ENCODE assay signal across 9 cellular contexts in the genomic region with DNA sequence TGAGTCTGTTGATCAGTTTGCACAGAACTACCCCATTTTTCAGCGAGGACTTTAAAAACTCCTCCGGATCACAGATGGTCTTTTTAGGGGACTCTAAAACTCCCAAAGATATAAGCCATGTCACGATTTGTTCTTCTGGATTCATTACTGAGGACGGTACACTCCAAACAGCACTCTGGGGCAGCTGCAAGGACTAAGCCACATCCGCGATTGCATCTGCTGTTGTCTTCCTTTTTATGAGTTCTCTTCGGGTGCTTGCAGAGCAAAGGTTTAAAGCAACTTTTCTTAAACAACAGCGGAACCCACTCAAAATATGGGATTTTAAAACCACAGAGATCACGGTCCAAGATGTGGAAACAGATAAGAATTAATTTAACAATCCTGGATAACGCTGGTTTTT. TPM values are rescaled to one million over a fixed set of nuclear protein-coding genes. Genes with fewer than 3 reads are reported as not detected.
DNase-seq lines count a peak whose midpoint lies in the region; ATAC-seq, FAIRE-seq and TF ChIP-seq lines count a peak whose summit lies in the region.
"Had no signal": no experiment of that assay in that cellular context is flagged by ENCODE, and none has a peak within 500 bp of the region (broad histone marks: within the 10 kb centered on the region; RNA-seq: fewer than 3 reads in every experiment).

A gene with protein sequence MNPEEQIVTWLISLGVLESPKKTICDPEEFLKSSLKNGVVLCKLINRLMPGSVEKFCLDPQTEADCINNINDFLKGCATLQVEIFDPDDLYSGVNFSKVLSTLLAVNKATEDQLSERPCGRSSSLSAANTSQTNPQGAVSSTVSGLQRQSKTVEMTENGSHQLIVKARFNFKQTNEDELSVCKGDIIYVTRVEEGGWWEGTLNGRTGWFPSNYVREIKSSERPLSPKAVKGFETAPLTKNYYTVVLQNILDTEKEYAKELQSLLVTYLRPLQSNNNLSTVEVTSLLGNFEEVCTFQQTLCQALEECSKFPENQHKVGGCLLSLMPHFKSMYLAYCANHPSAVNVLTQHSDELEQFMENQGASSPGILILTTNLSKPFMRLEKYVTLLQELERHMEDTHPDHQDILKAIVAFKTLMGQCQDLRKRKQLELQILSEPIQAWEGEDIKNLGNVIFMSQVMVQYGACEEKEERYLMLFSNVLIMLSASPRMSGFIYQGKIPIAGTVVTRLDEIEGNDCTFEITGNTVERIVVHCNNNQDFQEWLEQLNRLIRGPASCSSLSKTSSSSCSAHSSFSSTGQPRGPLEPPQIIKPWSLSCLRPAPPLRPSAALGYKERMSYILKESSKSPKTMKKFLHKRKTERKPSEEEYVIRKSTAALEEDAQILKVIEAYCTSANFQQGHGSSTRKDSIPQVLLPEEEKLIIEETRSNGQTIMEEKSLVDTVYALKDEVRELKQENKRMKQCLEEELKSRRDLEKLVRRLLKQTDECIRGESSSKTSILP (minus strand): TSS at position 195 of the 400 bp plus-strand sequence. CDS start 50 bp downstream, at position 145.

- no peak for TF ChIP-seq POLR2A in uterus (IDR thresholded peaks at IDR 0.05)

- intact Hi-C loops in kidney (cut with DNase I) (no loop called here), uterus (cut with DNase I; ENCODE audit: low total_unique reads) (no loop called here)

- no peaks in the 10 kb centered on the region for H3K9me3 Mint-ChIP-seq in activated CD8-positive, alpha-beta T cell treated with anti-CD3 and anti-CD28 coated beads, Interleukin-2, amount 10 ng/mL, durations not matched to agents 7 days and 5 days (ENCODE audit: insufficient read depth)

- POLR2A ChIA-PET in activated CD8-positive, alpha-beta T cell treated with anti-CD3 and anti-CD28 coated beads, Interleukin-2, amount 10 ng/mL, durations not matched to agents 7 days and 5 days (lab: Charles Lee): interaction anchor here (1.2 to 4.9 kb wide), 5 partner anchors 14 to 100 kb away, joined by 3 to 68 read pairs (median 5); a partner anchor contains a TSS

- H3K4me3 ChIP-seq in kidney (ENCODE audit: low read length in 2 of 2) (peak within 1 kb of the TSS; percentile 42 to 55), uterus (peak within 1 kb of the TSS; percentile 32 to 34)

- no peak for FAIRE-seq in kidney (lab: Jason Lieb, UNC)

- peak; percentile 51 for ATAC-seq in GM18502 (IDR thresholded peaks at IDR 0.05; ENCODE audit: poor library complexity, unreplicated experiment)
- ATAC-seq in HG03442 (IDR thresholded peaks at IDR 0.05; ENCODE audit: unreplicated experiment): peak; percentile 49
- ATAC-seq in activated CD8-positive, alpha-beta T cell treated with anti-CD3 and anti-CD28 coated beads, Interleukin-2, amount 10 ng/mL, durations not matched to agents 7 days and 5 days: peak; percentile 72

- peak; percentile 65 for DNase-seq in activated CD8-positive, alpha-beta T cell treated with anti-CD3 and anti-CD28 coated beads, Interleukin-2, amount 10 ng/mL, durations not matched to agents 7 days and 5 days
- DNase-seq in kidney: no peak
- no peak for DNase-seq in uterus
- DNase-seq in T1000 (lab: John Stamatoyannopoulos, UW): no peak
- no peak for DNase-seq in DMS79 (lab: John Stamatoyannopoulos, UW)
- DNase-seq in NCI-H2029 treated with DMSO at 0.1 percent for 48 hours (lab: John Stamatoyannopoulos, UW): no peak

- H3K4me1 ChIP-seq in kidney (ENCODE audit: control insufficient read depth in 1 of 2, insufficient read depth in 1 of 2, low read depth in 1 of 2, low read length in 2 of 2) (no peaks in the 10 kb centered on the region), uterus (no peaks in the 10 kb centered on the region)

- no peak within 1 kb of the TSS for H3K9ac ChIP-seq in kidney (ENCODE audit: low read length in 2 of 2)

- peak within 1 kb of the TSS; percentile 85 for H3K4me3 Mint-ChIP-seq in activated CD8-positive, alpha-beta T cell treated with anti-CD3 and anti-CD28 coated beads, Interleukin-2, amount 10 ng/mL, durations not matched to agents 7 days and 5 days
- H3K4me3 Mint-ChIP-seq: neural crest cell had no signal

- H3K4me1 Mint-ChIP-seq in activated CD8-positive, alpha-beta T cell treated with anti-CD3 and anti-CD28 coated beads, Interleukin-2, amount 10 ng/mL, durations not matched to agents 7 days and 5 days (ENCODE audit: low read depth): peaks cover 55% of the 10 kb centered on the region
- H3K4me1 Mint-ChIP-seq: neural crest cell had no signal

- no peaks in the 10 kb centered on the region for H3K27me3 ChIP-seq in uterus

- H3K36me3 ChIP-seq in kidney (ENCODE audit: control insufficient read depth in 1 of 2, insufficient read depth in 2 of 2, low read length in 2 of 2) (no peaks in the 10 kb centered on the region), uterus (no peaks in the 10 kb centered on the region)

- H3K27me3 Mint-ChIP-seq in activated CD8-positive, alpha-beta T cell treated with anti-CD3 and anti-CD28 coated beads, Interleukin-2, amount 10 ng/mL, durations not matched to agents 7 days and 5 days (ENCODE audit: low read depth): no peaks in the 10 kb centered on the region

- H3K9me3 ChIP-seq in kidney (ENCODE audit: control insufficient read depth in 1 of 2, low read length in 2 of 2): no peaks in the 10 kb centered on the region
- no peaks in the 10 kb centered on the region for H3K9me3 ChIP-seq in uterus

- CTCF ChIA-PET in activated CD8-positive, alpha-beta T cell treated with anti-CD3 and anti-CD28 coated beads, Interleukin-2, amount 10 ng/mL, durations not matched to agents 7 days and 5 days (lab: Charles Lee): interaction anchor here (1.7 kb wide), 1 partner anchor 30 kb away, joined by 5 read pairs; no protein-coding TSS in a partner anchor

- TF ChIP-seq CTCF in kidney (IDR thresholded peaks at IDR 0.05; ENCODE audit: borderline replicate concordance, extremely low read depth, insufficient read depth) (no peak), uterus (IDR thresholded peaks at IDR 0.05) (no peak)

- peaks cover 35% of the 10 kb centered on the region for H3K36me3 Mint-ChIP-seq in activated CD8-positive, alpha-beta T cell treated with anti-CD3 and anti-CD28 coated beads, Interleukin-2, amount 10 ng/mL, durations not matched to agents 7 days and 5 days (ENCODE audit: low read depth)

- peak within 1 kb of the TSS in 1 of 2 donors; percentile 28 for H3K27ac ChIP-seq in kidney (ENCODE audit: low read depth in 2 of 2, low read length in 2 of 2)
- H3K27ac ChIP-seq in uterus: peak within 1 kb of the TSS; percentile 59 to 79

- peak within 1 kb of the TSS; percentile 92 for H3K27ac Mint-ChIP-seq in activated CD8-positive, alpha-beta T cell treated with anti-CD3 and anti-CD28 coated beads, Interleukin-2, amount 10 ng/mL, durations not matched to agents 7 days and 5 days

RNA-seq across cellular contexts. Expression of the gene that starts here (rescaled TPM):
- 10 to 100 TPM; 97.8 to 99.0 TPM for total RNA-seq in activated CD8-positive, alpha-beta T cell treated with anti-CD3 and anti-CD28 coated beads, Interleukin-2, amount 10 ng/mL, durations not matched to agents 7 days and 5 days
- total RNA-seq in kidney (15.8 TPM), uterus (10 to 100 TPM; 19.7 to 26.9 (median 24.7) TPM)
- 4.1 TPM for polyA plus RNA-seq in kidney (ENCODE audit: insufficient read depth, low read depth, low replicate concordance)
